Comparison of ENCODE assay signal across 1 cellular context in the genomic region with DNA sequence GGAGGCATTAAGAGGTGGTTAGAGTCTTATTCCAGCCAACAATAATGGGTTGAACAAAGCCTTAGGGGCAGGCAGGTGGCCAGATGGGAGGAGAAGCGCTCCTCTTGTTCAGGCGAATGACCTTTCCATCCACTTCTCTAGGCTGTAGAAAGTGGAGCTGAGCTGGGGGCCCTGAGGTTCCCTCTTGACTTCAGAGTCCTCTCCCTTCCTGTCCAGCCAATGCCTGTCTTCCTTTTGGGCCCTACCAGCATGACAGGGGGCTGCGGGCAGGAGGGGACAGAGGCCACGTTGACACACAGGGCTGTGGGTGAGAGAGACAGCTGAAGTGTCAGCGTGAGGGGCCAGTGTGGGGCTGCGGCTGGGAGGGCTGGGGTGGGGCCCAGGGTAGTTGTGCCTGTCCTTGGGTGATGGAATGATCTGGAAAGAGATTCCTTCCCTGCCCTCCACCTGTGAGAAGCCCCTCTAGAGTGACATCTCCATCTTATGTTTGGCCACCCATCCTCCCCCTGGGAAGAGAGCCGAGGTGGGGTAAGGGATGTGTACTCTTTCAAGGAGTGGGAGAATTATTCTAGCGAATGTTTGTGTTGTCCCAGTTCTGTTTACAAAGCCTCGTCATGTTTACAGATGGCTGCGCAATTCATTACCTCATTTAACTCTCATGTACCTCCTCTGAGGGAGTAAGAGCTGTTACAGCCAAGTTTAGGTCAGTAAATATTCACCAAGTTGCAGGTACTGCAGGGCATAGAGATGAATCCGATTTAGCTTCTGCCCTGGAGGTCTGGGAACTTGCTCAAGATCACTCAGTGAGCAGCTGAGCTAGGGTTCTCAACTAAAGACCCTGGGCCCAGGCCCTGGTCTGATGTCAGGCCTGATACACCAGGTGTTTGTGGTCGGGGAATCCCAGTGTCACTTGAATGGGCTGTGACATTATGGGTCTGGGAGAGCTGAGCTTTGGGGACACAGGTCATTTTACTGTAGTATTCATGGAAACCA.
A peak's percentile ranks its signal among the peaks of the same experiment; 100 is the strongest.
TF ChIP-seq lines count a peak whose summit lies in the region.

No MANE protein-coding gene starts in this region.

TF ChIP-seq in HepG2, 621 proteins besides CTCF, POLR2A, EP300 and RAD21 (continued from another document and continues in another):
- TF ChIP-seq RARG (CRISPR knock-in tag; IDR thresholded peaks at IDR 0.05; ENCODE audit: low read depth) (peak; percentile 96; the same call in 1 of the 2 replicates), HIVEP1 (CRISPR knock-in tag; IDR thresholded peaks at IDR 0.05) (no peak; the same call in none of the 2 replicates), ZBTB42 (CRISPR knock-in tag; IDR thresholded peaks at IDR 0.05) (peak; percentile 74; the same call in 1 of the 2 replicates), ZNF264 (CRISPR knock-in tag; IDR thresholded peaks at IDR 0.05) (no peak; the same call in 1 of the 2 replicates), ELF3 (CRISPR knock-in tag; IDR thresholded peaks at IDR 0.05) (peak; percentile 65), THAP11 (CRISPR knock-in tag; IDR thresholded peaks at IDR 0.05) (peak; percentile 65; the same call in 1 of the 2 replicates), ARNT (IDR thresholded peaks at IDR 0.05) (no peak), ZBTB38 (CRISPR knock-in tag; IDR thresholded peaks at IDR 0.05) (peak; percentile 66; the same call in 1 of the 2 replicates), HNF4A (CRISPR knock-in tag; IDR thresholded peaks at IDR 0.05) (peak; percentile 71), ATM (IDR thresholded peaks at IDR 0.05; ENCODE audit: borderline replicate concordance) (no peak), KLF12 (CRISPR knock-in tag; IDR thresholded peaks at IDR 0.05; ENCODE audit: borderline replicate concordance) (no peak), PHB2 (IDR thresholded peaks at IDR 0.05; ENCODE audit: partially characterized antibody) (no peak), FOXA1 (IDR thresholded peaks at IDR 0.05) (peak; percentile 94), FOXA1 (CRISPR knock-in tag; IDR thresholded peaks at IDR 0.05) (peak; percentile 92), SP140L (CRISPR knock-in tag; IDR thresholded peaks at IDR 0.05; ENCODE audit: borderline replicate concordance) (no peak), RFX3 (CRISPR knock-in tag; IDR thresholded peaks at IDR 0.05) (no peak), GATAD1 (CRISPR knock-in tag; IDR thresholded peaks at IDR 0.05) (no peak; the same call in 1 of the 2 replicates), NFRKB (IDR thresholded peaks at IDR 0.05) (no peak), REPIN1 (CRISPR knock-in tag; IDR thresholded peaks at IDR 0.05; ENCODE audit: borderline replicate concordance, low read depth) (peak; percentile 71; the same call in 1 of the 2 replicates), MYNN (CRISPR knock-in tag; IDR thresholded peaks at IDR 0.05; ENCODE audit: low read depth) (no peak), ZSCAN25 (CRISPR knock-in tag; IDR thresholded peaks at IDR 0.05) (peak; percentile 96), PHF21A (CRISPR knock-in tag; IDR thresholded peaks at IDR 0.05) (peak; percentile 93), ZNF768 (CRISPR knock-in tag; IDR thresholded peaks at IDR 0.05) (no peak), HNRNPUL1 (IDR thresholded peaks at IDR 0.05; ENCODE audit: low read depth, low read length) (no peak), RORA (CRISPR knock-in tag; IDR thresholded peaks at IDR 0.05) (no peak), NR1H2 (CRISPR knock-in tag; IDR thresholded peaks at IDR 0.05; ENCODE audit: borderline replicate concordance, low read depth) (no peak), ZBTB1 (CRISPR knock-in tag; IDR thresholded peaks at IDR 0.05; ENCODE audit: borderline replicate concordance) (no peak)
- TF ChIP-seq, protein P1, sequence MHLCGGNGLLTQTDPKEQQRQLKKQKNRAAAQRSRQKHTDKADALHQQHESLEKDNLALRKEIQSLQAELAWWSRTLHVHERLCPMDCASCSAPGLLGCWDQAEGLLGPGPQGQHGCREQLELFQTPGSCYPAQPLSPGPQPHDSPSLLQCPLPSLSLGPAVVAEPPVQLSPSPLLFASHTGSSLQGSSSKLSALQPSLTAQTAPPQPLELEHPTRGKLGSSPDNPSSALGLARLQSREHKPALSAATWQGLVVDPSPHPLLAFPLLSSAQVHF (CRISPR knock-in tag; IDR thresholded peaks at IDR 0.05), result no peak
- TF ChIP-seq, protein P2, sequence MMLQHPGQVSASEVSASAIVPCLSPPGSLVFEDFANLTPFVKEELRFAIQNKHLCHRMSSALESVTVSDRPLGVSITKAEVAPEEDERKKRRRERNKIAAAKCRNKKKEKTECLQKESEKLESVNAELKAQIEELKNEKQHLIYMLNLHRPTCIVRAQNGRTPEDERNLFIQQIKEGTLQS (CRISPR knock-in tag; IDR thresholded peaks at IDR 0.05), result no peak
- TF ChIP-seq, protein P3, sequence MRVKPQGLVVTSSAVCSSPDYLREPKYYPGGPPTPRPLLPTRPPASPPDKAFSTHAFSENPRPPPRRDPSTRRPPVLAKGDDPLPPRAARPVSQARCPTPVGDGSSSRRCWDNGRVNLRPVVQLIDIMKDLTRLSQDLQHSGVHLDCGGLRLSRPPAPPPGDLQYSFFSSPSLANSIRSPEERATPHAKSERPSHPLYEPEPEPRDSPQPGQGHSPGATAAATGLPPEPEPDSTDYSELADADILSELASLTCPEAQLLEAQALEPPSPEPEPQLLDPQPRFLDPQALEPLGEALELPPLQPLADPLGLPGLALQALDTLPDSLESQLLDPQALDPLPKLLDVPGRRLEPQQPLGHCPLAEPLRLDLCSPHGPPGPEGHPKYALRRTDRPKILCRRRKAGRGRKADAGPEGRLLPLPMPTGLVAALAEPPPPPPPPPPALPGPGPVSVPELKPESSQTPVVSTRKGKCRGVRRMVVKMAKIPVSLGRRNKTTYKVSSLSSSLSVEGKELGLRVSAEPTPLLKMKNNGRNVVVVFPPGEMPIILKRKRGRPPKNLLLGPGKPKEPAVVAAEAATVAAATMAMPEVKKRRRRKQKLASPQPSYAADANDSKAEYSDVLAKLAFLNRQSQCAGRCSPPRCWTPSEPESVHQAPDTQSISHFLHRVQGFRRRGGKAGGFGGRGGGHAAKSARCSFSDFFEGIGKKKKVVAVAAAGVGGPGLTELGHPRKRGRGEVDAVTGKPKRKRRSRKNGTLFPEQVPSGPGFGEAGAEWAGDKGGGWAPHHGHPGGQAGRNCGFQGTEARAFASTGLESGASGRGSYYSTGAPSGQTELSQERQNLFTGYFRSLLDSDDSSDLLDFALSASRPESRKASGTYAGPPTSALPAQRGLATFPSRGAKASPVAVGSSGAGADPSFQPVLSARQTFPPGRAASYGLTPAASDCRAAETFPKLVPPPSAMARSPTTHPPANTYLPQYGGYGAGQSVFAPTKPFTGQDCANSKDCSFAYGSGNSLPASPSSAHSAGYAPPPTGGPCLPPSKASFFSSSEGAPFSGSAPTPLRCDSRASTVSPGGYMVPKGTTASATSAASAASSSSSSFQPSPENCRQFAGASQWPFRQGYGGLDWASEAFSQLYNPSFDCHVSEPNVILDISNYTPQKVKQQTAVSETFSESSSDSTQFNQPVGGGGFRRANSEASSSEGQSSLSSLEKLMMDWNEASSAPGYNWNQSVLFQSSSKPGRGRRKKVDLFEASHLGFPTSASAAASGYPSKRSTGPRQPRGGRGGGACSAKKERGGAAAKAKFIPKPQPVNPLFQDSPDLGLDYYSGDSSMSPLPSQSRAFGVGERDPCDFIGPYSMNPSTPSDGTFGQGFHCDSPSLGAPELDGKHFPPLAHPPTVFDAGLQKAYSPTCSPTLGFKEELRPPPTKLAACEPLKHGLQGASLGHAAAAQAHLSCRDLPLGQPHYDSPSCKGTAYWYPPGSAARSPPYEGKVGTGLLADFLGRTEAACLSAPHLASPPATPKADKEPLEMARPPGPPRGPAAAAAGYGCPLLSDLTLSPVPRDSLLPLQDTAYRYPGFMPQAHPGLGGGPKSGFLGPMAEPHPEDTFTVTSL (CRISPR knock-in tag; IDR thresholded peaks at IDR 0.05; ENCODE audit: borderline replicate concordance), result peak; percentile 86; the same call in 1 of the 2 replicates
- TF ChIP-seq, protein P4, sequence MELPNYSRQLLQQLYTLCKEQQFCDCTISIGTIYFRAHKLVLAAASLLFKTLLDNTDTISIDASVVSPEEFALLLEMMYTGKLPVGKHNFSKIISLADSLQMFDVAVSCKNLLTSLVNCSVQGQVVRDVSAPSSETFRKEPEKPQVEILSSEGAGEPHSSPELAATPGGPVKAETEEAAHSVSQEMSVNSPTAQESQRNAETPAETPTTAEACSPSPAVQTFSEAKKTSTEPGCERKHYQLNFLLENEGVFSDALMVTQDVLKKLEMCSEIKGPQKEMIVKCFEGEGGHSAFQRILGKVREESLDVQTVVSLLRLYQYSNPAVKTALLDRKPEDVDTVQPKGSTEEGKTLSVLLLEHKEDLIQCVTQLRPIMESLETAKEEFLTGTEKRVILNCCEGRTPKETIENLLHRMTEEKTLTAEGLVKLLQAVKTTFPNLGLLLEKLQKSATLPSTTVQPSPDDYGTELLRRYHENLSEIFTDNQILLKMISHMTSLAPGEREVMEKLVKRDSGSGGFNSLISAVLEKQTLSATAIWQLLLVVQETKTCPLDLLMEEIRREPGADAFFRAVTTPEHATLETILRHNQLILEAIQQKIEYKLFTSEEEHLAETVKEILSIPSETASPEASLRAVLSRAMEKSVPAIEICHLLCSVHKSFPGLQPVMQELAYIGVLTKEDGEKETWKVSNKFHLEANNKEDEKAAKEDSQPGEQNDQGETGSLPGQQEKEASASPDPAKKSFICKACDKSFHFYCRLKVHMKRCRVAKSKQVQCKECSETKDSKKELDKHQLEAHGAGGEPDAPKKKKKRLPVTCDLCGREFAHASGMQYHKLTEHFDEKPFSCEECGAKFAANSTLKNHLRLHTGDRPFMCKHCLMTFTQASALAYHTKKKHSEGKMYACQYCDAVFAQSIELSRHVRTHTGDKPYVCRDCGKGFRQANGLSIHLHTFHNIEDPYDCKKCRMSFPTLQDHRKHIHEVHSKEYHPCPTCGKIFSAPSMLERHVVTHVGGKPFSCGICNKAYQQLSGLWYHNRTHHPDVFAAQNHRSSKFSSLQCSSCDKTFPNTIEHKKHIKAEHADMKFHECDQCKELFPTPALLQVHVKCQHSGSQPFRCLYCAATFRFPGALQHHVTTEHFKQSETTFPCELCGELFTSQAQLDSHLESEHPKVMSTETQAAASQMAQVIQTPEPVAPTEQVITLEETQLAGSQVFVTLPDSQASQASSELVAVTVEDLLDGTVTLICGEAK (IDR thresholded peaks at IDR 0.05), result no peak
- TF ChIP-seq, protein P4 (CRISPR knock-in tag; IDR thresholded peaks at IDR 0.05), result peak; percentile 66; the same call in 1 of the 2 replicates
- TF ChIP-seq, protein P5, sequence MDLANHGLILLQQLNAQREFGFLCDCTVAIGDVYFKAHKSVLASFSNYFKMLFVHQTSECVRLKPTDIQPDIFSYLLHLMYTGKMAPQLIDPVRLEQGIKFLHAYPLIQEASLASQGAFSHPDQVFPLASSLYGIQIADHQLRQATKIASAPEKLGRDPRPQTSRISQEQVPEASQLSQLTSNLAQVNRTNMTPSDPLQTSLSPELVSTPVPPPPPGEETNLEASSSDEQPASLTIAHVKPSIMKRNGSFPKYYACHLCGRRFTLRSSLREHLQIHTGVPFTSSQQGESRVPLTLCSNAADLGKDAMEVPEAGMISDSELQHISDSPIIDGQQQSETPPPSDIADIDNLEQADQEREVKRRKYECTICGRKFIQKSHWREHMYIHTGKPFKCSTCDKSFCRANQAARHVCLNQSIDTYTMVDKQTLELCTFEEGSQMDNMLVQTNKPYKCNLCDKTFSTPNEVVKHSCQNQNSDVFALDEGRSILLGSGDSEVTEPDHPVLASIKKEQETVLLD (CRISPR knock-in tag; IDR thresholded peaks at IDR 0.05; ENCODE audit: low read depth), result 0 out of 2 replicates have a peak, but pooled peaks have one; percentile 41
